In genomic region chr9:83435301-83435700, GRCh38 we compare ENCODE assay signal across 30 cellular contexts.
"Had no signal": no experiment of that assay in that cellular context is flagged by ENCODE, and none has a peak within 500 bp of the region (broad histone marks: within the 10 kb centered on the region; RNA-seq: fewer than 3 reads in every experiment).

No MANE protein-coding gene starts in this region.

- H3K9me3 Mint-ChIP-seq: activated CD4-positive, alpha-beta T cell treated with anti-CD3 and anti-CD28 coated beads, Interleukin-2, amount 10 ng/mL, durations not matched to agents 24 days and 14 days; activated CD8-positive, alpha-beta T cell treated with anti-CD3 and anti-CD28 coated beads for 36 hours; activated naive CD4-positive, alpha-beta T cell treated with anti-CD3 and anti-CD28 coated beads, Interleukin-2, amount 50 U/mL, for 24 hours; activated T-cell treated with anti-CD3 and anti-CD28 coated beads, Interleukin-2, amount 50 U/mL, for 72 hours; central memory CD8-positive, alpha-beta T cell had no signal

- DNase-seq: activated CD4-positive, alpha-beta T cell treated with anti-CD3 and anti-CD28 coated beads, Interleukin-2, amount 10 ng/mL, durations not matched to agents 24 days and 14 days; activated CD4-positive, alpha-beta T cell treated with anti-CD3 and anti-CD28 coated beads, Interleukin-2, amount 50 U/mL, for 4 hours; activated CD8-positive, alpha-beta T cell treated with anti-CD3 and anti-CD28 coated beads for 36 hours; activated effector memory CD4-positive, alpha-beta T cell treated with anti-CD3 and anti-CD28 coated beads, Interleukin-2, amount 50 U/mL, for 16 hours; activated naive CD4-positive, alpha-beta T cell treated with Interleukin-2 at 50 U/mL for 16 hours; activated naive CD8-positive, alpha-beta T cell treated with anti-CD3 and anti-CD28 coated beads, Interleukin-2, amount 10 ng/mL, durations not matched to agents 7 days and 5 days; activated T-cell treated with anti-CD3 and anti-CD28 coated beads, Interleukin-2, amount 50 U/mL, for 1 hour; activated T-cell treated with anti-CD3 and anti-CD28 coated beads, Interleukin-2, amount 50 U/mL, for 72 hours; amygdala; Kasumi-1; KG1; MM.1S; NCI-H1092; NCI-H146; NCI-H187 treated with DMSO at 0.1 percent for 48 hours; NCI-H2107; NCI-H2171; NCI-H510A; NCI-H526; NCI-H748 treated with DMSO at 0.1 percent for 48 hours; PC-9; SHP77; SJCRH30; T1000 had no signal

- H3K27me3 Mint-ChIP-seq: activated CD4-positive, alpha-beta T cell treated with anti-CD3 and anti-CD28 coated beads, Interleukin-2, amount 10 ng/mL, durations not matched to agents 24 days and 14 days; activated CD8-positive, alpha-beta T cell treated with anti-CD3 and anti-CD28 coated beads for 36 hours; activated naive CD4-positive, alpha-beta T cell treated with anti-CD3 and anti-CD28 coated beads, Interleukin-2, amount 50 U/mL, for 24 hours; activated naive CD8-positive, alpha-beta T cell treated with anti-CD3 and anti-CD28 coated beads, Interleukin-2, amount 10 ng/mL, durations not matched to agents 7 days and 5 days; activated T-helper 17 cell treated with anti-CD3 and anti-CD28 coated beads, Interleukin-2, amount 50 U/mL, for 72 hours; central memory CD8-positive, alpha-beta T cell had no signal

- ATAC-seq: activated CD8-positive, alpha-beta T cell treated with anti-CD3 and anti-CD28 coated beads for 36 hours; activated T-cell treated with anti-CD3 and anti-CD28 coated beads, Interleukin-2, amount 50 U/mL, for 72 hours; activated T-helper 17 cell treated with anti-CD3 and anti-CD28 coated beads, Interleukin-2, amount 50 U/mL, for 72 hours had no signal

- H3K36me3 ChIP-seq: ascending aorta, cardiac muscle cell, SJCRH30 had no signal

- H3K27me3 ChIP-seq: ascending aorta, cardiac muscle cell, SJCRH30 had no signal

- H3K27ac ChIP-seq: ascending aorta, cardiac muscle cell, PC-9, SJCRH30, SK-N-MC had no signal

- H3K4me3 ChIP-seq: ascending aorta, cardiac muscle cell, PC-9, SJCRH30, SK-N-MC had no signal

- H3K4me1 Mint-ChIP-seq: activated CD4-positive, alpha-beta T cell treated with anti-CD3 and anti-CD28 coated beads, Interleukin-2, amount 10 ng/mL, durations not matched to agents 24 days and 14 days; activated naive CD4-positive, alpha-beta T cell treated with anti-CD3 and anti-CD28 coated beads, Interleukin-2, amount 50 U/mL, for 24 hours; activated naive CD8-positive, alpha-beta T cell treated with anti-CD3 and anti-CD28 coated beads, Interleukin-2, amount 10 ng/mL, durations not matched to agents 7 days and 5 days; activated T-helper 17 cell treated with anti-CD3 and anti-CD28 coated beads, Interleukin-2, amount 50 U/mL, for 72 hours; central memory CD8-positive, alpha-beta T cell had no signal

- H3K4me3 Mint-ChIP-seq: activated CD4-positive, alpha-beta T cell treated with anti-CD3 and anti-CD28 coated beads, Interleukin-2, amount 10 ng/mL, durations not matched to agents 24 days and 14 days; activated CD8-positive, alpha-beta T cell treated with anti-CD3 and anti-CD28 coated beads for 36 hours; activated naive CD4-positive, alpha-beta T cell treated with anti-CD3 and anti-CD28 coated beads, Interleukin-2, amount 50 U/mL, for 24 hours; activated naive CD8-positive, alpha-beta T cell treated with anti-CD3 and anti-CD28 coated beads, Interleukin-2, amount 10 ng/mL, durations not matched to agents 7 days and 5 days; activated T-cell treated with anti-CD3 and anti-CD28 coated beads, Interleukin-2, amount 50 U/mL, for 72 hours; activated T-helper 17 cell treated with anti-CD3 and anti-CD28 coated beads, Interleukin-2, amount 50 U/mL, for 72 hours; central memory CD8-positive, alpha-beta T cell had no signal

- H3K27ac Mint-ChIP-seq: activated CD4-positive, alpha-beta T cell treated with anti-CD3 and anti-CD28 coated beads, Interleukin-2, amount 10 ng/mL, durations not matched to agents 24 days and 14 days; activated CD8-positive, alpha-beta T cell treated with anti-CD3 and anti-CD28 coated beads for 36 hours; activated naive CD4-positive, alpha-beta T cell treated with anti-CD3 and anti-CD28 coated beads, Interleukin-2, amount 50 U/mL, for 24 hours; activated naive CD8-positive, alpha-beta T cell treated with anti-CD3 and anti-CD28 coated beads, Interleukin-2, amount 10 ng/mL, durations not matched to agents 7 days and 5 days; activated T-cell treated with anti-CD3 and anti-CD28 coated beads, Interleukin-2, amount 50 U/mL, for 72 hours; activated T-helper 17 cell treated with anti-CD3 and anti-CD28 coated beads, Interleukin-2, amount 50 U/mL, for 72 hours had no signal

- H3K36me3 Mint-ChIP-seq: activated naive CD8-positive, alpha-beta T cell treated with anti-CD3 and anti-CD28 coated beads, Interleukin-2, amount 10 ng/mL, durations not matched to agents 7 days and 5 days had no signal

- H3K9me3 ChIP-seq: ascending aorta, SJCRH30 had no signal
